In the genomic region with DNA sequence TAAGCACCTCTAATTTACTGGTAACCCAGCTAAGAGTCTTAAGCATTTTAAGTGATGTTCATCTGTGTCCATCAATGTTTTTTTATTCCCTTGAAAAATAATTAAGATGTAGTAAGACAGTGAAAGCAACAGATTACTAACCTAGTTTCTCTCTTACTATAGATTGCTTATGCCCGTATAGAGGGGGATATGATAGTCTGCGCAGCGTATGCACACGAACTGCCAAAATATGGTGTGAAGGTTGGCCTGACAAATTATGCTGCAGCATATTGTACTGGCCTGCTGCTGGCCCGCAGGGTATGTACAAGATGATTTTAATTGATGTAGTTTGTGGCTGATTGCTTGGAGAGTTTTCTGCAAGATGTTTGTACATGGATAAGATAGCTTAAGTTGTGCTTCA, we compare ENCODE assay signal across 10 cellular contexts. TPM values are rescaled to one million over a fixed set of nuclear protein-coding genes. Genes with fewer than 3 reads are reported as not detected.
A peak's percentile ranks its signal among the peaks of the same experiment; 100 is the strongest.
DNase-seq lines count a peak whose midpoint lies in the region; ATAC-seq and TF ChIP-seq lines count a peak whose summit lies in the region.
"Had no signal": no experiment of that assay in that cellular context is flagged by ENCODE, and none has a peak within 500 bp of the region (broad histone marks: within the 10 kb centered on the region; RNA-seq: fewer than 3 reads in every experiment).

No MANE protein-coding gene starts in this region.

- H3K4me3 Mint-ChIP-seq in activated CD4-positive, alpha-beta T cell treated with anti-CD3 and anti-CD28 coated beads, Interleukin-2, amount 10 ng/mL, durations not matched to agents 24 days and 14 days: peak overlapping the region; percentile 99

- H3K4me1 ChIP-seq in RWPE2 (ENCODE audit: insufficient read depth, poor library complexity, severe bottlenecking): peaks cover 31% of the 10 kb centered on the region
- H3K4me1 ChIP-seq in uterus: peaks cover 7 to 26% of the 10 kb centered on the region in 2 donors

- peaks cover 2% of the 10 kb centered on the region for H3K27me3 Mint-ChIP-seq in activated CD4-positive, alpha-beta T cell treated with anti-CD3 and anti-CD28 coated beads, Interleukin-2, amount 10 ng/mL, durations not matched to agents 24 days and 14 days

- H3K9me3 ChIP-seq in RWPE2 (ENCODE audit: severe bottlenecking) (no peaks in the 10 kb centered on the region), uterus (no peaks in the 10 kb centered on the region)
- H3K9me3 ChIP-seq: SJCRH30 had no signal

- H3K36me3 Mint-ChIP-seq in activated CD4-positive, alpha-beta T cell treated with anti-CD3 and anti-CD28 coated beads, Interleukin-2, amount 10 ng/mL, durations not matched to agents 24 days and 14 days (ENCODE audit: low read depth): peaks cover 79% of the 10 kb centered on the region

- peaks cover 75% of the 10 kb centered on the region for H3K36me3 ChIP-seq in RWPE2 (ENCODE audit: low read depth)
- H3K36me3 ChIP-seq in uterus: no peaks in the 10 kb centered on the region

- no peaks in the 10 kb centered on the region for H3K9me3 Mint-ChIP-seq in activated CD4-positive, alpha-beta T cell treated with anti-CD3 and anti-CD28 coated beads, Interleukin-2, amount 10 ng/mL, durations not matched to agents 24 days and 14 days

- no peak for DNase-seq in activated CD4-positive, alpha-beta T cell treated with anti-CD3 and anti-CD28 coated beads, Interleukin-2, amount 10 ng/mL, durations not matched to agents 24 days and 14 days
- DNase-seq in activated CD4-positive, alpha-beta T cell treated with anti-CD3 and anti-CD28 coated beads for 4 hours: no peak
- no peak for DNase-seq in RWPE2 (ENCODE audit: low spot score)
- DNase-seq in epithelial cell of esophagus (ENCODE audit: low read depth): no peak
- DNase-seq in retinal pigment epithelial cell (ENCODE audit: low read depth): no peak
- no peak for DNase-seq in NCI-H226
- DNase-seq in uterus: no peak
- DNase-seq in NAMALWA (ENCODE audit: low spot score): no peak
- DNase-seq: NCI-H146, SJCRH30 had no signal

- H3K27ac Mint-ChIP-seq in activated CD4-positive, alpha-beta T cell treated with anti-CD3 and anti-CD28 coated beads, Interleukin-2, amount 10 ng/mL, durations not matched to agents 24 days and 14 days: peak overlapping the region; percentile 70

- H3K4me3 ChIP-seq in RWPE2 (ENCODE audit: severe bottlenecking) (no peak overlapping the region), epithelial cell of esophagus (ENCODE audit: low read length) (peak overlapping the region; percentile 97), retinal pigment epithelial cell (ENCODE audit: low read length) (peak overlapping the region; percentile 100), uterus (no peak overlapping the region)

- H3K27ac ChIP-seq in RWPE2 (ENCODE audit: poor library complexity, severe bottlenecking) (peak overlapping the region; percentile 82), uterus (no peak overlapping the region)
- H3K27ac ChIP-seq: SJCRH30 had no signal

- TF ChIP-seq CTCF in RWPE2 (IDR thresholded peaks at IDR 0.05; ENCODE audit: poor library complexity, severe bottlenecking) (no peak), epithelial cell of esophagus (IDR thresholded peaks at IDR 0.05; ENCODE audit: insufficient read depth, low read depth, low read length, missing control alignments) (no peak), retinal pigment epithelial cell (conservative IDR thresholded peaks at IDR 0.05; ENCODE audit: low read depth, low read length) (no peak), uterus (IDR thresholded peaks at IDR 0.05) (no peak)

- intact Hi-C loops in activated CD4-positive, alpha-beta T cell treated with anti-CD3 and anti-CD28 coated beads, Interleukin-2, amount 10 ng/mL, durations not matched to agents 24 days and 14 days (cut with micrococcal nuclease): loop anchor here (5.0 kb wide), 5 partner anchors 348 to 1812 kb away; partner anchors contain the start of genes CCDC18, DR1, GLMN and RPAP2
- intact Hi-C loops in uterus (cut with DNase I; ENCODE audit: low total_unique reads): no loop called here

- ATAC-seq in RWPE2 (ENCODE audit: low read depth): no peak

- H3K27me3 ChIP-seq in RWPE2 (ENCODE audit: insufficient read depth, poor library complexity, severe bottlenecking) (no peaks in the 10 kb centered on the region), uterus (no peaks in the 10 kb centered on the region)
- H3K27me3 ChIP-seq: SJCRH30 had no signal

- H3K4me1 Mint-ChIP-seq in activated CD4-positive, alpha-beta T cell treated with anti-CD3 and anti-CD28 coated beads, Interleukin-2, amount 10 ng/mL, durations not matched to agents 24 days and 14 days: peaks cover 67% of the 10 kb centered on the region

- no peak for TF ChIP-seq POLR2A in uterus (IDR thresholded peaks at IDR 0.05)

RNA-seq across cellular contexts. Expression of gene RPL5, which starts 2.8 kb away (rescaled TPM):
- 1,231 and 1,282 TPM in 2 replicates for total RNA-seq in activated CD4-positive, alpha-beta T cell treated with anti-CD3 and anti-CD28 coated beads, Interleukin-2, amount 10 ng/mL, durations not matched to agents 24 days and 14 days
- total RNA-seq in uterus: 1,000 to 10,000 TPM; 1,299 to 3,386 (median 2,410) TPM

RNA-seq across cellular contexts. Expression of gene EVI5, which starts 49.7 kb away (rescaled TPM):
- 24.6 and 25.8 TPM in 2 replicates for total RNA-seq in activated CD4-positive, alpha-beta T cell treated with anti-CD3 and anti-CD28 coated beads, Interleukin-2, amount 10 ng/mL, durations not matched to agents 24 days and 14 days
- 100 to 1,000 TPM in 1 of 4 donors, 10 to 100 TPM in 3; 53.0 to 112 (median 58.4) TPM for total RNA-seq in uterus

Comparison
In these comparisons a context has a peak if more than half of its experiments do, and no peak if none do; other contexts are left out.
1. H3K4me3 ChIP-seq: peak in epithelial cell of esophagus (single experiment) and retinal pigment epithelial cell (single experiment); none in RWPE2 (single experiment) and uterus (0 of 2).